Comparison of ENCODE assay signal across 27 cellular contexts in genomic region chr3:148235566-148235965, GRCh38.
DNase-seq lines count a peak whose midpoint lies in the region; ATAC-seq and TF ChIP-seq lines count a peak whose summit lies in the region.
"Had no signal": no experiment of that assay in that cellular context is flagged by ENCODE, and none has a peak within 500 bp of the region (broad histone marks: within the 10 kb centered on the region; RNA-seq: fewer than 3 reads in every experiment).

No MANE protein-coding gene starts in this region.

- H3K27me3 ChIP-seq in testis: no peaks in the 10 kb centered on the region
- H3K27me3 ChIP-seq: BE2C; BLaER1; BLaER1 treated with 17β-estradiol and CSF1 and Interleukin-3, amounts not matched to agents 10 nM and 100 nM had no signal

- DNase-seq in testis: peak; percentile 64
- DNase-seq: 8988T; ACHN; AML-193; BE2C; C1 segment of cervical spinal cord; Caco-2; Calu3; CD4-positive, alpha-beta memory T cell; CD4-positive, alpha-beta T cell; CD4-positive, CD25-positive, alpha-beta regulatory T cell; CD8-positive, alpha-beta memory T cell; CD8-positive, alpha-beta T cell; COR-L47; DMS 273 treated with DMSO at 0.1 percent for 48 hours; DMS153; DMS53; DMS79; DMS79 treated with DMSO at 0.1 percent for 48 hours; DND-41; EL had no signal

- no peak for TF ChIP-seq CTCF in testis (IDR thresholded peaks at IDR 0.05)

- no peaks in the 10 kb centered on the region for H3K4me1 ChIP-seq in testis
- H3K4me1 ChIP-seq: A549, BE2C, BLaER1, Caco-2 had no signal

- H3K36me3 ChIP-seq in testis (ENCODE audit: low read depth, missing control alignments): no peaks in the 10 kb centered on the region
- H3K36me3 ChIP-seq: BE2C; BLaER1; BLaER1 treated with 17β-estradiol and CSF1 and Interleukin-3, amounts not matched to agents 10 nM and 100 nM had no signal

- no peak overlapping the region for H3K27ac ChIP-seq in testis
- H3K27ac ChIP-seq: 22Rv1; A549; BLaER1; BLaER1 treated with 17β-estradiol and CSF1 and Interleukin-3, amounts not matched to agents 10 nM and 100 nM; C4-2B had no signal

- H3K9me3 ChIP-seq in testis: no peaks in the 10 kb centered on the region
- H3K9me3 ChIP-seq: A549; BE2C; BLaER1; BLaER1 treated with 17β-estradiol and CSF1 and Interleukin-3, amounts not matched to agents 10 nM and 100 nM; Caco-2 had no signal

- no peak overlapping the region for H3K4me3 ChIP-seq in testis
- H3K4me3 ChIP-seq: A549; BLaER1; BLaER1 treated with 17β-estradiol and CSF1 and Interleukin-3, amounts not matched to agents 10 nM and 100 nM had no signal

- ATAC-seq in GM21723 (IDR thresholded peaks at IDR 0.05; ENCODE audit: unreplicated experiment): no peak
- ATAC-seq: A549; CD8-positive, alpha-beta T cell had no signal

- intact Hi-C loops in testis (cut with DNase I; ENCODE audit: low total_unique reads): no loop called here

- WGBS in testis, 2 donors: 65 to 66% methylated on average over 3 of the region's 3 CpGs

- TF ChIP-seq POLR2A in testis (IDR thresholded peaks at IDR 0.05): no peak
